Comparison of ENCODE assay signal across 8 cellular contexts in the genomic region with DNA sequence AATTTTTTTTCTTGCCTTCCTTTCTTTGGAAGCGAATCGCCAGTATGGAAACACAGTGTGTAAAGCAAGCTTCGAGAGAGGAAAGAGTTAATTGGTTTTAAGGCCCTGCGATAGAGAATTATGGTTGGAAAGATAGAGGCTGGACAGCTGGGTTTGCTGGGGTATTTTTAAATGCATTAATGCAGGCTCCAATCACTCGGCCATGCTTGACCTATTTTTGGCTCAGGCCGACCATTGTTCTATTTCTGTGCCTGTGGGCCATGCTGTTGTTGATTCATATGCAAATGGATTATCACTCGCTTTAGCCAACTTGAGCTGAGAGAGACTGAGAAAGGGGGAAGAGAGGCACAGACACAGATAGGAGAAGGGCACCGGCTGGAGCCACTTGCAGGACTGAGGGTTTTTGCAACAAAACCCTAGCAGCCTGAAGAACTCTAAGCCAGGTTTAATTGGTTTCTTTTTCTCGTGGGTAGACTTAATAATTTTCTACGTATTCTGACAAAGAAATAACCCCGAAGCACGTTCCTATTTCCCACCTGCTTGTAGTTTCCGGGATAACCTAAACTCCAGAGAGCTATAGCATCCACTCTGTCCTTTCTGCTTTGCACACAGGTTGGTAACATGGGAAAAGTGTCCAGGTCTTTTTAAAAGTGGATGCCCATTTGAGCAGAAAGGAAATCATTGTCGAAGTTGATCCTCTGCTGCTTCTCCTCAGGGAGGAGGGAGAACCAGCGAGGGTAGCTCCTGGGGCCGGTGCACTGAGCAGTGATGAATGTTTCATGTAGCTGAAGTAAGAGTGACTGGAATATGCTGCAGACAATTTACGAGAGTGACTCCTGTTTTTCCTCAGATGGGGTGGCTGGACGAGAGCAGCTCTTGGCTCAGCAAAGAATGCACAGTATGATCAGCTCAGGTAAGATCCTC. TPM values are rescaled to one million over a fixed set of nuclear protein-coding genes. Genes with fewer than 3 reads are reported as not detected.
DNase-seq lines count a peak whose midpoint lies in the region; ATAC-seq and TF ChIP-seq lines count a peak whose summit lies in the region.

Gene HDAC9 (plus strand): TSS at position 338 of the 924 bp plus-strand sequence. CDS start 554 bp downstream, at position 892.

- intact Hi-C loops in activated B cell treated with CpG ODN at 0.5 μM for 24 hours (cut with micrococcal nuclease), result loop anchor here (1.0 to 10.0 kb wide), 11 partner anchors 8 to 1722 kb away; partner anchors contain the start of genes MACC1 and SNX13

- TF ChIP-seq CTCF in activated B cell treated with CpG ODN at 0.5 μM for 24 hours (IDR thresholded peaks at IDR 0.05), result no peak
- TF ChIP-seq CTCF in nephron progenitor cell (IDR thresholded peaks at IDR 0.05), result no peak

- POLR2A ChIA-PET in activated B cell treated with CpG ODN at 0.5 μM for 24 hours (lab: Charles Lee), result interaction anchor here (0.6 to 5.8 kb wide), 20 partner anchors 8 to 145 kb away, joined by 3 to 117 read pairs (median 4); no protein-coding TSS in a partner anchor

- peaks cover 8% of the 10 kb centered on the region for H3K27me3 Mint-ChIP-seq in activated T-cell treated with anti-CD3 and anti-CD28 coated beads, Interleukin-2, amount 50 U/mL, for 24 hours
- H3K27me3 Mint-ChIP-seq in activated B cell treated with CpG ODN at 0.5 μM for 24 hours (no peaks in the 10 kb centered on the region), nephron progenitor cell (ENCODE audit: low read depth, poor library complexity) (peaks cover 4% of the 10 kb centered on the region)

- CTCF ChIA-PET in activated B cell treated with CpG ODN at 0.5 μM for 24 hours (lab: Charles Lee), result interaction anchor here (0.8 to 4.2 kb wide), 10 partner anchors 10 to 170 kb away, joined by 3 to 32 read pairs (median 4); no protein-coding TSS in a partner anchor

- no peaks in the 10 kb centered on the region for H3K36me3 Mint-ChIP-seq in activated T-cell treated with anti-CD3 and anti-CD28 coated beads, Interleukin-2, amount 50 U/mL, for 24 hours (ENCODE audit: low read depth)
- H3K36me3 Mint-ChIP-seq in activated B cell treated with CpG ODN at 0.5 μM for 24 hours (ENCODE audit: low read depth) (peaks cover 21% of the 10 kb centered on the region), nephron progenitor cell (ENCODE audit: low read depth) (no peaks in the 10 kb centered on the region)

- H3K4me1 Mint-ChIP-seq in activated T-cell treated with anti-CD3 and anti-CD28 coated beads, Interleukin-2, amount 50 U/mL, for 24 hours (ENCODE audit: low read depth), result peaks cover 18% of the 10 kb centered on the region
- H3K4me1 Mint-ChIP-seq in activated B cell treated with CpG ODN at 0.5 μM for 24 hours (peaks cover 53% of the 10 kb centered on the region), nephron progenitor cell (peaks cover 26% of the 10 kb centered on the region)

- peak within 1 kb of the TSS; percentile 64 for H3K27ac Mint-ChIP-seq in activated T-cell treated with anti-CD3 and anti-CD28 coated beads, Interleukin-2, amount 50 U/mL, for 24 hours
- H3K27ac Mint-ChIP-seq in activated B cell treated with CpG ODN at 0.5 μM for 24 hours, result peak within 1 kb of the TSS; percentile 95
- H3K27ac Mint-ChIP-seq in nephron progenitor cell, result peak within 1 kb of the TSS; percentile 78

- no peak for DNase-seq in activated T-cell treated with anti-CD3 and anti-CD28 coated beads, Interleukin-2, amount 50 U/mL, for 24 hours
- no peak for DNase-seq in activated T-cell treated with anti-CD3 and anti-CD28 coated beads, Interleukin-2, amount 50 U/mL, for 1 hour
- DNase-seq in NCI-H146 treated with DMSO at 0.1 percent for 48 hours (lab: John Stamatoyannopoulos, UW; ENCODE audit: unreplicated experiment) (peak; percentile 90), activated B cell treated with CpG ODN at 0.5 μM for 24 hours (peak; percentile 33), germinal center (ENCODE audit: low spot score) (peak; percentile 45), nephron progenitor cell (peak; percentile 25), AML-193 (lab: John Stamatoyannopoulos, UW) (no peak)

- ATAC-seq in HG02798 (IDR thresholded peaks at IDR 0.05; ENCODE audit: poor library complexity, unreplicated experiment), result peak; percentile 87
- ATAC-seq in activated B cell treated with CpG ODN at 0.5 μM for 24 hours (ENCODE audit: low read depth), result peak; percentile 88

- no peaks in the 10 kb centered on the region for H3K9me3 Mint-ChIP-seq in activated T-cell treated with anti-CD3 and anti-CD28 coated beads, Interleukin-2, amount 50 U/mL, for 24 hours
- H3K9me3 Mint-ChIP-seq in activated B cell treated with CpG ODN at 0.5 μM for 24 hours (no peaks in the 10 kb centered on the region), nephron progenitor cell (no peaks in the 10 kb centered on the region)

- H3K4me3 Mint-ChIP-seq in activated T-cell treated with anti-CD3 and anti-CD28 coated beads, Interleukin-2, amount 50 U/mL, for 24 hours, result peak within 1 kb of the TSS; percentile 60
- H3K4me3 Mint-ChIP-seq in activated B cell treated with CpG ODN at 0.5 μM for 24 hours, result peak within 1 kb of the TSS; percentile 95
- peak within 1 kb of the TSS; percentile 77 for H3K4me3 Mint-ChIP-seq in nephron progenitor cell

RNA-seq across cellular contexts. Expression of gene HDAC9, which starts in this region (rescaled TPM):
- total RNA-seq in activated B cell treated with CpG ODN at 0.5 μM for 24 hours, result 136 and 149 TPM in 2 replicates

Comparison
In these comparisons a context has a peak if more than half of its experiments do, and no peak if none do; other contexts are left out.
1. DNase-seq: peak in NCI-H146 treated with DMSO at 0.1 percent for 48 hours (single experiment), activated B cell treated with CpG ODN at 0.5 μM for 24 hours (single experiment), germinal center (single experiment) and nephron progenitor cell (single experiment); none in activated T-cell treated with anti-CD3 and anti-CD28 coated beads, Interleukin-2, amount 50 U/mL, for 24 hours (single experiment), activated T-cell treated with anti-CD3 and anti-CD28 coated beads, Interleukin-2, amount 50 U/mL, for 1 hour (single experiment) and AML-193 (0 of 2).
2. Peak in every context shown above with its lines, with median percentiles within 50 percentile points of each other: H3K27ac Mint-ChIP-seq and H3K4me3 Mint-ChIP-seq.